Comparison of ENCODE assay signal across 1 cellular context in the genomic region with DNA sequence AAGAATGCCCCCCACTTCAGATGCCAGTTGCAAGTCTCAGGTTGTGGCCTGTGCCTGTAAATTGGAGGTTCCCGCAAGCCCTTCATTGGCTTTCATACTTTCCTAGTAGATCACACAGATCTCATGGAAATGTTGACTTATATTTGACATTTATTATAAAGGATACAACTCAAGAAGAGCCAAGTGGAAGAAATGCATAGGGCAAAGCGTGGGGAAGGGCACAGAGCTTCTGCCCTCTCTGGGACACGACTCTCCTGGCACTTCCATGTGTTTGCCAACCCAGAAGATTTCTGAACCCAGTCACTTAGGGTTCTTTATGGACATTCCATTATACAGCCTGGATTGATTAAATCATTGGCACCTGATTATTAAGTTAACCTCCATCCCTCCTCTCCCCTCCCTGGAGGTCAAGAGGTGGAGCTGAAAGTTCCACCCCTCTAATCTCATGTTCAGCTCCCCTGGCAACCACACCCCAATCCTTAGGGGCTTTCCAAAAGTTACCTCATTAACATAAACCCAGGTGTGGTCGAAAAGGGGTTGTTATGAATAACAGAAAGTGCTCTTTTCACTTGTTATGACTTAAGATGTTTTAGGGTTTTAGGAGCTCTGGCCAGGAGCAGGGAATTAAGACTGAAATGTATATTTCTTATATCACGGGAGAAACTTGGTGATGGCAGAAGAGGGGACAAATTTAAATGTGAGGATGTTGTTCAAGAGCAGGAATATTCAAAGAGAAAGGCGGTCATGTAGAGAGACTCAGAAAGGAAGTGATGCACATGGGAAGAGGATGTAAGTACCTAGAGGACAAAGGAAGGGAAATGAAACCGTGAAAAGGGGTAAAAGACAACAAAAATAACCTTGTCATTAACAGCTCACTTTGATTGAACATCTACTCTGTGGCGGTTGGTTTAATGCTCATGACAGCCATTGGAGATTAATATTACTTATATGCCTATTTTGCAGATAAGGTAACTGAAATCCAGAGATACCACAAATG.
TF ChIP-seq lines count a peak whose summit lies in the region.

No MANE protein-coding gene starts in this region.

TF ChIP-seq in GM12878, 131 proteins besides CTCF, POLR2A, EP300 and RAD21 (continued from another document and continues in another):
- TF ChIP-seq, protein P1, sequence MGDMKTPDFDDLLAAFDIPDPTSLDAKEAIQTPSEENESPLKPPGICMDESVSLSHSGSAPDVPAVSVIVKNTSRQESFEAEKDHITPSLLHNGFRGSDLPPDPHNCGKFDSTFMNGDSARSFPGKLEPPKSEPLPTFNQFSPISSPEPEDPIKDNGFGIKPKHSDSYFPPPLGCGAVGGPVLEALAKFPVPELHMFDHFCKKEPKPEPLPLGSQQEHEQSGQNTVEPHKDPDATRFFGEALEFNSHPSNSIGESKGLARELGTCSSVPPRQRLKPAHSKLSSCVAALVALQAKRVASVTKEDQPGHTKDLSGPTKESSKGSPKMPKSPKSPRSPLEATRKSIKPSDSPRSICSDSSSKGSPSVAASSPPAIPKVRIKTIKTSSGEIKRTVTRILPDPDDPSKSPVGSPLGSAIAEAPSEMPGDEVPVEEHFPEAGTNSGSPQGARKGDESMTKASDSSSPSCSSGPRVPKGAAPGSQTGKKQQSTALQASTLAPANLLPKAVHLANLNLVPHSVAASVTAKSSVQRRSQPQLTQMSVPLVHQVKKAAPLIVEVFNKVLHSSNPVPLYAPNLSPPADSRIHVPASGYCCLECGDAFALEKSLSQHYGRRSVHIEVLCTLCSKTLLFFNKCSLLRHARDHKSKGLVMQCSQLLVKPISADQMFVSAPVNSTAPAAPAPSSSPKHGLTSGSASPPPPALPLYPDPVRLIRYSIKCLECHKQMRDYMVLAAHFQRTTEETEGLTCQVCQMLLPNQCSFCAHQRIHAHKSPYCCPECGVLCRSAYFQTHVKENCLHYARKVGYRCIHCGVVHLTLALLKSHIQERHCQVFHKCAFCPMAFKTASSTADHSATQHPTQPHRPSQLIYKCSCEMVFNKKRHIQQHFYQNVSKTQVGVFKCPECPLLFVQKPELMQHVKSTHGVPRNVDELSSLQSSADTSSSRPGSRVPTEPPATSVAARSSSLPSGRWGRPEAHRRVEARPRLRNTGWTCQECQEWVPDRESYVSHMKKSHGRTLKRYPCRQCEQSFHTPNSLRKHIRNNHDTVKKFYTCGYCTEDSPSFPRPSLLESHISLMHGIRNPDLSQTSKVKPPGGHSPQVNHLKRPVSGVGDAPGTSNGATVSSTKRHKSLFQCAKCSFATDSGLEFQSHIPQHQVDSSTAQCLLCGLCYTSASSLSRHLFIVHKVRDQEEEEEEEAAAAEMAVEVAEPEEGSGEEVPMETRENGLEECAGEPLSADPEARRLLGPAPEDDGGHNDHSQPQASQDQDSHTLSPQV (IDR thresholded peaks at IDR 0.05) = no peak
- TF ChIP-seq, protein P2, sequence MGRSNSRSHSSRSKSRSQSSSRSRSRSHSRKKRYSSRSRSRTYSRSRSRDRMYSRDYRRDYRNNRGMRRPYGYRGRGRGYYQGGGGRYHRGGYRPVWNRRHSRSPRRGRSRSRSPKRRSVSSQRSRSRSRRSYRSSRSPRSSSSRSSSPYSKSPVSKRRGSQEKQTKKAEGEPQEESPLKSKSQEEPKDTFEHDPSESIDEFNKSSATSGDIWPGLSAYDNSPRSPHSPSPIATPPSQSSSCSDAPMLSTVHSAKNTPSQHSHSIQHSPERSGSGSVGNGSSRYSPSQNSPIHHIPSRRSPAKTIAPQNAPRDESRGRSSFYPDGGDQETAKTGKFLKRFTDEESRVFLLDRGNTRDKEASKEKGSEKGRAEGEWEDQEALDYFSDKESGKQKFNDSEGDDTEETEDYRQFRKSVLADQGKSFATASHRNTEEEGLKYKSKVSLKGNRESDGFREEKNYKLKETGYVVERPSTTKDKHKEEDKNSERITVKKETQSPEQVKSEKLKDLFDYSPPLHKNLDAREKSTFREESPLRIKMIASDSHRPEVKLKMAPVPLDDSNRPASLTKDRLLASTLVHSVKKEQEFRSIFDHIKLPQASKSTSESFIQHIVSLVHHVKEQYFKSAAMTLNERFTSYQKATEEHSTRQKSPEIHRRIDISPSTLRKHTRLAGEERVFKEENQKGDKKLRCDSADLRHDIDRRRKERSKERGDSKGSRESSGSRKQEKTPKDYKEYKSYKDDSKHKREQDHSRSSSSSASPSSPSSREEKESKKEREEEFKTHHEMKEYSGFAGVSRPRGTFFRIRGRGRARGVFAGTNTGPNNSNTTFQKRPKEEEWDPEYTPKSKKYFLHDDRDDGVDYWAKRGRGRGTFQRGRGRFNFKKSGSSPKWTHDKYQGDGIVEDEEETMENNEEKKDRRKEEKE (IDR thresholded peaks at IDR 0.05) = no peak
- TF ChIP-seq SRF (IDR thresholded peaks at IDR 0.05; ENCODE audit: low read depth in 2 of 2, low read length in 2 of 2) = no peak
- TF ChIP-seq JUND (IDR thresholded peaks at IDR 0.05; ENCODE audit: low read depth, low read length) = no peak
- TF ChIP-seq, protein P3, sequence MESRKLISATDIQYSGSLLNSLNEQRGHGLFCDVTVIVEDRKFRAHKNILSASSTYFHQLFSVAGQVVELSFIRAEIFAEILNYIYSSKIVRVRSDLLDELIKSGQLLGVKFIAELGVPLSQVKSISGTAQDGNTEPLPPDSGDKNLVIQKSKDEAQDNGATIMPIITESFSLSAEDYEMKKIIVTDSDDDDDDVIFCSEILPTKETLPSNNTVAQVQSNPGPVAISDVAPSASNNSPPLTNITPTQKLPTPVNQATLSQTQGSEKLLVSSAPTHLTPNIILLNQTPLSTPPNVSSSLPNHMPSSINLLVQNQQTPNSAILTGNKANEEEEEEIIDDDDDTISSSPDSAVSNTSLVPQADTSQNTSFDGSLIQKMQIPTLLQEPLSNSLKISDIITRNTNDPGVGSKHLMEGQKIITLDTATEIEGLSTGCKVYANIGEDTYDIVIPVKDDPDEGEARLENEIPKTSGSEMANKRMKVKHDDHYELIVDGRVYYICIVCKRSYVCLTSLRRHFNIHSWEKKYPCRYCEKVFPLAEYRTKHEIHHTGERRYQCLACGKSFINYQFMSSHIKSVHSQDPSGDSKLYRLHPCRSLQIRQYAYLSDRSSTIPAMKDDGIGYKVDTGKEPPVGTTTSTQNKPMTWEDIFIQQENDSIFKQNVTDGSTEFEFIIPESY (IDR thresholded peaks at IDR 0.05) = no peak
- TF ChIP-seq CBX3 (IDR thresholded peaks at IDR 0.05; ENCODE audit: borderline replicate concordance, low read depth) = no peak
- peak; percentile 90 for TF ChIP-seq ATF7 (IDR thresholded peaks at IDR 0.05; ENCODE audit: low read depth)
- 0 out of 2 replicates have a peak, but pooled peaks have one; percentile 65 for TF ChIP-seq ASH2L (IDR thresholded peaks at IDR 0.05; ENCODE audit: borderline replicate concordance, low read depth)
- peak; percentile 94 for TF ChIP-seq DPF2 (IDR thresholded peaks at IDR 0.05)
- peak; percentile 76; the same call in 1 of the 2 replicates for TF ChIP-seq ZBED1 (IDR thresholded peaks at IDR 0.05; ENCODE audit: borderline replicate concordance)
- 0 out of 2 replicates have a peak, but pooled peaks have one; percentile 16 for TF ChIP-seq PAX5 (IDR thresholded peaks at IDR 0.05; ENCODE audit: borderline replicate concordance, low read depth, low read length)
- TF ChIP-seq STAT3 (IDR thresholded peaks at IDR 0.05; ENCODE audit: low read depth, low read length) = peak; percentile 18; the same call in 1 of the 2 replicates
- TF ChIP-seq HCFC1 (IDR thresholded peaks at IDR 0.05; ENCODE audit: low read length) = no peak
- peak; percentile 69 for TF ChIP-seq GABPA (IDR thresholded peaks at IDR 0.05; ENCODE audit: low read depth)
- no peak for TF ChIP-seq TARDBP (IDR thresholded peaks at IDR 0.05; ENCODE audit: borderline replicate concordance)
- TF ChIP-seq SUPT20H (IDR thresholded peaks at IDR 0.05; ENCODE audit: borderline replicate concordance, control insufficient read depth, low read depth, low read length) = no peak
- TF ChIP-seq POLR2AphosphoS5 (IDR thresholded peaks at IDR 0.05; ENCODE audit: low read length) = no peak
- no peak for TF ChIP-seq YBX1 (IDR thresholded peaks at IDR 0.05)
- TF ChIP-seq, protein P4, sequence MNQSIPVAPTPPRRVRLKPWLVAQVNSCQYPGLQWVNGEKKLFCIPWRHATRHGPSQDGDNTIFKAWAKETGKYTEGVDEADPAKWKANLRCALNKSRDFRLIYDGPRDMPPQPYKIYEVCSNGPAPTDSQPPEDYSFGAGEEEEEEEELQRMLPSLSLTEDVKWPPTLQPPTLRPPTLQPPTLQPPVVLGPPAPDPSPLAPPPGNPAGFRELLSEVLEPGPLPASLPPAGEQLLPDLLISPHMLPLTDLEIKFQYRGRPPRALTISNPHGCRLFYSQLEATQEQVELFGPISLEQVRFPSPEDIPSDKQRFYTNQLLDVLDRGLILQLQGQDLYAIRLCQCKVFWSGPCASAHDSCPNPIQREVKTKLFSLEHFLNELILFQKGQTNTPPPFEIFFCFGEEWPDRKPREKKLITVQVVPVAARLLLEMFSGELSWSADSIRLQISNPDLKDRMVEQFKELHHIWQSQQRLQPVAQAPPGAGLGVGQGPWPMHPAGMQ (IDR thresholded peaks at IDR 0.05; ENCODE audit: borderline replicate concordance) = no peak
- TF ChIP-seq ZNF274 (IDR thresholded peaks at IDR 0.05; ENCODE audit: insufficient read depth, insufficient read length) = no peak
- no peak for TF ChIP-seq BRCA1 (IDR thresholded peaks at IDR 0.05; ENCODE audit: low read depth, low read length)
- TF ChIP-seq CHD2 (IDR thresholded peaks at IDR 0.05; ENCODE audit: borderline replicate concordance, low read depth, low read length) = 0 out of 2 replicates have a peak, but pooled peaks have one; percentile 18
- TF ChIP-seq SIX5 (IDR thresholded peaks at IDR 0.05; ENCODE audit: low read depth, low read length, severe bottlenecking) = no peak
- TF ChIP-seq HDGF (IDR thresholded peaks at IDR 0.05) = no peak
- TF ChIP-seq CREB1 (IDR thresholded peaks at IDR 0.05; ENCODE audit: low read depth) = peak; percentile 76; the same call in 1 of the 2 replicates
- TF ChIP-seq MTA3 (IDR thresholded peaks at IDR 0.05; ENCODE audit: borderline replicate concordance, low read length) = no peak; the same call in 1 of the 2 replicates
- TF ChIP-seq ZNF384 (IDR thresholded peaks at IDR 0.05; ENCODE audit: borderline replicate concordance, low read depth, low read length) = no peak
- TF ChIP-seq SUZ12 (IDR thresholded peaks at IDR 0.05; ENCODE audit: unreplicated experiment) = no peak
- TF ChIP-seq ZNF622 (IDR thresholded peaks at IDR 0.05) = no peak
- no peak for TF ChIP-seq EZH2 (IDR thresholded peaks at IDR 0.05; ENCODE audit: borderline replicate concordance, control insufficient read depth, low read depth, low read length)
- no peak for TF ChIP-seq EGR1 (IDR thresholded peaks at IDR 0.05; ENCODE audit: borderline replicate concordance in 1 of 2, low read depth in 2 of 2, low read length in 2 of 2)
- TF ChIP-seq MYC (IDR thresholded peaks at IDR 0.05; ENCODE audit: insufficient read depth, insufficient read length, insufficient replicate concordance, low read length, severe bottlenecking) = no peak
- TF ChIP-seq IKZF1 (conservative IDR thresholded peaks at IDR 0.05) = peak; percentile 93
- TF ChIP-seq RFX5 (IDR thresholded peaks at IDR 0.05; ENCODE audit: low read depth, low read length) = no peak
- TF ChIP-seq MEF2B (IDR thresholded peaks at IDR 0.05; ENCODE audit: partially characterized antibody, poor library complexity, severe bottlenecking) = peak; percentile 86
- no peak for TF ChIP-seq SP1 (IDR thresholded peaks at IDR 0.05; ENCODE audit: low read depth, low read length)
- no peak for TF ChIP-seq NR2C2 (IDR thresholded peaks at IDR 0.05; ENCODE audit: borderline replicate concordance, control insufficient read depth, insufficient read length, low read depth)
- TF ChIP-seq, protein P5, sequence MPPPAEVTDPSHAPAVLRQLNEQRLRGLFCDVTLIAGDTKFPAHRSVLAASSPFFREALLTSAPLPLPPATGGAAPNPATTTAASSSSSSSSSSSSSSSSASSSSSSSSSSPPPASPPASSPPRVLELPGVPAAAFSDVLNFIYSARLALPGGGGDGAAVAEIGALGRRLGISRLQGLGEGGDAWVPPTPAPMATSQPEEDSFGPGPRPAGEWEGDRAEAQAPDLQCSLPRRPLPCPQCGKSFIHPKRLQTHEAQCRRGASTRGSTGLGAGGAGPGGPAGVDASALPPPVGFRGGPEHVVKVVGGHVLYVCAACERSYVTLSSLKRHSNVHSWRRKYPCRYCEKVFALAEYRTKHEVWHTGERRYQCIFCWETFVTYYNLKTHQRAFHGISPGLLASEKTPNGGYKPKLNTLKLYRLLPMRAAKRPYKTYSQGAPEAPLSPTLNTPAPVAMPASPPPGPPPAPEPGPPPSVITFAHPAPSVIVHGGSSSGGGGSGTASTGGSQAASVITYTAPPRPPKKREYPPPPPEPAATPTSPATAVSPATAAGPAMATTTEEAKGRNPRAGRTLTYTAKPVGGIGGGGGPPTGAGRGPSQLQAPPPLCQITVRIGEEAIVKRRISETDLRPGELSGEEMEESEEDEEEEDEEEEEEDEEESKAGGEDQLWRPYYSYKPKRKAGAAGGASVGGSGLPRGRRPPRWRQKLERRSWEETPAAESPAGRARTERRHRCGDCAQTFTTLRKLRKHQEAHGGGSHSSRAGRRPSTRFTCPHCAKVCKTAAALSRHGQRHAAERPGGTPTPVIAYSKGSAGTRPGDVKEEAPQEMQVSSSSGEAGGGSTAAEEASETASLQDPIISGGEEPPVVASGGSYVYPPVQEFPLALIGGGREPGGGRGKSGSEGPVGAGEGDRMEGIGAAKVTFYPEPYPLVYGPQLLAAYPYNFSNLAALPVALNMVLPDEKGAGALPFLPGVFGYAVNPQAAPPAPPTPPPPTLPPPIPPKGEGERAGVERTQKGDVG (CRISPR knock-in tag; IDR thresholded peaks at IDR 0.05) = no peak
- TF ChIP-seq, protein P6, sequence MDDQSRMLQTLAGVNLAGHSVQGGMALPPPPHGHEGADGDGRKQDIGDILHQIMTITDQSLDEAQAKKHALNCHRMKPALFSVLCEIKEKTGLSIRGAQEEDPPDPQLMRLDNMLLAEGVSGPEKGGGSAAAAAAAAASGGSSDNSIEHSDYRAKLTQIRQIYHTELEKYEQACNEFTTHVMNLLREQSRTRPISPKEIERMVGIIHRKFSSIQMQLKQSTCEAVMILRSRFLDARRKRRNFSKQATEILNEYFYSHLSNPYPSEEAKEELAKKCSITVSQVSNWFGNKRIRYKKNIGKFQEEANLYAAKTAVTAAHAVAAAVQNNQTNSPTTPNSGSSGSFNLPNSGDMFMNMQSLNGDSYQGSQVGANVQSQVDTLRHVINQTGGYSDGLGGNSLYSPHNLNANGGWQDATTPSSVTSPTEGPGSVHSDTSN (IDR thresholded peaks at IDR 0.05; ENCODE audit: insufficient replicate concordance, low read depth, low read length) = no peak
- TF ChIP-seq TAF1 (IDR thresholded peaks at IDR 0.05; ENCODE audit: borderline replicate concordance, low read depth, low read length) = no peak
- TF ChIP-seq, protein P7, sequence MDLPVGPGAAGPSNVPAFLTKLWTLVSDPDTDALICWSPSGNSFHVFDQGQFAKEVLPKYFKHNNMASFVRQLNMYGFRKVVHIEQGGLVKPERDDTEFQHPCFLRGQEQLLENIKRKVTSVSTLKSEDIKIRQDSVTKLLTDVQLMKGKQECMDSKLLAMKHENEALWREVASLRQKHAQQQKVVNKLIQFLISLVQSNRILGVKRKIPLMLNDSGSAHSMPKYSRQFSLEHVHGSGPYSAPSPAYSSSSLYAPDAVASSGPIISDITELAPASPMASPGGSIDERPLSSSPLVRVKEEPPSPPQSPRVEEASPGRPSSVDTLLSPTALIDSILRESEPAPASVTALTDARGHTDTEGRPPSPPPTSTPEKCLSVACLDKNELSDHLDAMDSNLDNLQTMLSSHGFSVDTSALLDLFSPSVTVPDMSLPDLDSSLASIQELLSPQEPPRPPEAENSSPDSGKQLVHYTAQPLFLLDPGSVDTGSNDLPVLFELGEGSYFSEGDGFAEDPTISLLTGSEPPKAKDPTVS (IDR thresholded peaks at IDR 0.05; ENCODE audit: low read depth, low read length) = no peak
- no peak; the same call in none of the 2 replicates for TF ChIP-seq PML (IDR thresholded peaks at IDR 0.05; ENCODE audit: low read length)
